Comparison of ENCODE assay signal across 7 cellular contexts in genomic region chr11:78419327-78419726, GRCh38. TPM values are rescaled to one million over a fixed set of nuclear protein-coding genes. Genes with fewer than 3 reads are reported as not detected.
DNase-seq lines count a peak whose midpoint lies in the region; ATAC-seq and TF ChIP-seq lines count a peak whose summit lies in the region.

No MANE protein-coding gene starts in this region.

- intact Hi-C loops in activated T-helper 1 cell treated with anti-CD3 and anti-CD28 coated beads, Interleukin-12 subunit alpha, Interleukin-12 subunit beta, Interleukin-2, Interleukin-4 antibody, amounts not matched to agents 30 ng/mL and 10 ng/mL and 1 ng/mL, durations not matched to agents 14 hours and 24 hours and 36 hours (cut with micrococcal nuclease), result loop anchor here (5.0 kb wide), 3 partner anchors 77 to 342 kb away; partner anchors contain the start of gene NDUFC2
- intact Hi-C loops in right cardiac atrium (cut with DNase I) (loop anchor here (5.0 to 10.0 kb wide), 7 partner anchors 75 to 275 kb away; no protein-coding TSS in a partner anchor), spleen (cut with DNase I; ENCODE audit: low total_unique reads) (loop anchor here (5.0 kb wide), 1 partner anchor 143 kb away; no protein-coding TSS in a partner anchor)

- H3K27me3 ChIP-seq in right cardiac atrium (ENCODE audit: control insufficient read depth, insufficient read depth), result no peaks in the 10 kb centered on the region
- H3K27me3 ChIP-seq in spleen (replicated peaks in 1 of 7), result no peaks in the 10 kb centered on the region

- peaks cover 4% of the 10 kb centered on the region for H3K36me3 Mint-ChIP-seq in activated T-helper 1 cell treated with anti-CD3 and anti-CD28 coated beads, Interleukin-12 subunit alpha, Interleukin-12 subunit beta, Interleukin-2, Interleukin-4 antibody, amounts not matched to agents 30 ng/mL and 10 ng/mL and 1 ng/mL, durations not matched to agents 14 hours and 24 hours and 36 hours (ENCODE audit: low read depth)

- H3K36me3 ChIP-seq in spleen, result no peaks in the 10 kb centered on the region

- peaks cover 8% of the 10 kb centered on the region for H3K27me3 Mint-ChIP-seq in activated T-helper 1 cell treated with anti-CD3 and anti-CD28 coated beads, Interleukin-12 subunit alpha, Interleukin-12 subunit beta, Interleukin-2, Interleukin-4 antibody, amounts not matched to agents 30 ng/mL and 10 ng/mL and 1 ng/mL, durations not matched to agents 14 hours and 24 hours and 36 hours (ENCODE audit: insufficient read depth)

- H3K4me1 ChIP-seq in right cardiac atrium (ENCODE audit: control insufficient read depth, insufficient read depth, low read length), result peaks cover 6% of the 10 kb centered on the region
- H3K4me1 ChIP-seq in spleen, result peaks cover 6 to 73% (median 56%) of the 10 kb centered on the region in 6 donors

- H3K4me1 Mint-ChIP-seq in activated T-helper 1 cell treated with anti-CD3 and anti-CD28 coated beads, Interleukin-12 subunit alpha, Interleukin-12 subunit beta, Interleukin-2, Interleukin-4 antibody, amounts not matched to agents 30 ng/mL and 10 ng/mL and 1 ng/mL, durations not matched to agents 14 hours and 24 hours and 36 hours (ENCODE audit: low read depth), result peaks cover 54% of the 10 kb centered on the region

- in situ Hi-C loops in GM13976 (cut with MboI; ENCODE audit: low sequenced_read_pairs, unreplicated experiment), result loop anchor here (10.0 kb wide), 1 partner anchor 195 kb away; no protein-coding TSS in a partner anchor

- WGBS in right cardiac atrium, result 10% methylated on average over 5 of the region's 5 CpGs
- WGBS in spleen, 5 donors, result 49 to 72% (median 65%) methylated on average over 5 of the region's 5 CpGs

- H3K4me3 ChIP-seq in right cardiac atrium (ENCODE audit: low read length), result no peak overlapping the region
- H3K4me3 ChIP-seq in spleen, result peak overlapping the region in 1 of 8 donors; percentile 76

- ATAC-seq in right cardiac atrium (peak; percentile 53 to 62), GM19463 (IDR thresholded peaks at IDR 0.05; ENCODE audit: unreplicated experiment) (no peak)

- H3K27ac Mint-ChIP-seq in activated T-helper 1 cell treated with anti-CD3 and anti-CD28 coated beads, Interleukin-12 subunit alpha, Interleukin-12 subunit beta, Interleukin-2, Interleukin-4 antibody, amounts not matched to agents 30 ng/mL and 10 ng/mL and 1 ng/mL, durations not matched to agents 14 hours and 24 hours and 36 hours, result no peak overlapping the region

- H3K4me3 Mint-ChIP-seq in activated T-helper 1 cell treated with anti-CD3 and anti-CD28 coated beads, Interleukin-12 subunit alpha, Interleukin-12 subunit beta, Interleukin-2, Interleukin-4 antibody, amounts not matched to agents 30 ng/mL and 10 ng/mL and 1 ng/mL, durations not matched to agents 14 hours and 24 hours and 36 hours, result peak overlapping the region; percentile 86

- no peak for TF ChIP-seq POLR2A in spleen (IDR thresholded peaks at IDR 0.05)

- DNase-seq in HT1080 (ENCODE audit: low read depth) (peak; percentile 60), right cardiac atrium (peak; percentile 71 to 81 (median 80)), spleen (no peak), GM13976 (ENCODE audit: low spot score) (no peak)
- DNase-seq in activated T-helper 1 cell treated with anti-CD3 and anti-CD28 coated beads, Interleukin-12 subunit alpha, Interleukin-12 subunit beta, Interleukin-2, Interleukin-4 antibody, amounts not matched to agents 30 ng/mL and 10 ng/mL and 1 ng/mL, durations not matched to agents 14 hours and 24 hours and 36 hours (ENCODE audit: low spot score), result no peak
- DNase-seq in stimulated activated CD4-positive, alpha-beta T cell treated with anti-CD3 and anti-CD28 coated beads, Interleukin-15, amount 100 ng/mL, for 24 hours, result no peak

- H3K9me3 ChIP-seq in right cardiac atrium (ENCODE audit: control insufficient read depth, low read length), result no peaks in the 10 kb centered on the region
- no peaks in the 10 kb centered on the region for H3K9me3 ChIP-seq in spleen

- H3K27ac ChIP-seq in right cardiac atrium (ENCODE audit: low read length) (peak overlapping the region; percentile 57), spleen (peak overlapping the region in 5 of 8 donors; percentile 62 to 100 (median 98))

- no peaks in the 10 kb centered on the region for H3K9me3 Mint-ChIP-seq in activated T-helper 1 cell treated with anti-CD3 and anti-CD28 coated beads, Interleukin-12 subunit alpha, Interleukin-12 subunit beta, Interleukin-2, Interleukin-4 antibody, amounts not matched to agents 30 ng/mL and 10 ng/mL and 1 ng/mL, durations not matched to agents 14 hours and 24 hours and 36 hours

- TF ChIP-seq CTCF in spleen (IDR thresholded peaks at IDR 0.05 in 8 of 11, conservative IDR thresholded peaks at IDR 0.05 in 3 of 11) (no peak), GM13976 (IDR thresholded peaks at IDR 0.05; ENCODE audit: borderline replicate concordance, control extremely low read depth, extremely low read depth, insufficient read depth, missing control alignments) (no peak)

RNA-seq across cellular contexts. Expression of gene GAB2, which starts 1.7 kb away (rescaled TPM):
- 1.5 and 1.9 TPM in 2 replicates for total RNA-seq in HT1080 (2014; rRNA removed; shearing (Covaris generic))
- polyA plus RNA-seq in HT1080 (2015; cell fraction: cytosol; rRNA removed), result 1.9 and 2.4 TPM in 2 replicates
- 2.1 and 4.1 TPM in 2 replicates for polyA plus RNA-seq in HT1080 (2015; cell fraction: nucleus; rRNA removed)
- total RNA-seq in activated T-helper 1 cell treated with anti-CD3 and anti-CD28 coated beads, Interleukin-12 subunit alpha, Interleukin-12 subunit beta, Interleukin-2, Interleukin-4 antibody, amounts not matched to agents 30 ng/mL and 10 ng/mL and 1 ng/mL, durations not matched to agents 14 hours and 24 hours and 36 hours, result 15.9 and 16.0 TPM in 2 replicates
- total RNA-seq in right cardiac atrium (10 to 100 TPM; 16.9 to 37.3 (median 24.3) TPM), spleen (10 to 100 TPM; 43.9 to 57.7 (median 50.0) TPM)
- polyA plus RNA-seq in right cardiac atrium (7.5 TPM), spleen (1 to 10 TPM; 2.3 to 6.8 (median 2.5) TPM)

Comparison
In these comparisons a context has a peak if more than half of its experiments do, and no peak if none do; other contexts are left out.
1. DNase-seq: peak in HT1080 (single experiment) and right cardiac atrium (3 of 3); none in activated T-helper 1 cell treated with anti-CD3 and anti-CD28 coated beads, Interleukin-12 subunit alpha, Interleukin-12 subunit beta, Interleukin-2, Interleukin-4 antibody, amounts not matched to agents 30 ng/mL and 10 ng/mL and 1 ng/mL, durations not matched to agents 14 hours and 24 hours and 36 hours (single experiment), spleen (single experiment), GM13976 (single experiment) and stimulated activated CD4-positive, alpha-beta T cell treated with anti-CD3 and anti-CD28 coated beads, Interleukin-15, amount 100 ng/mL, for 24 hours (single experiment).